ENCODE assay signal across 27 cellular contexts in the genomic region with DNA sequence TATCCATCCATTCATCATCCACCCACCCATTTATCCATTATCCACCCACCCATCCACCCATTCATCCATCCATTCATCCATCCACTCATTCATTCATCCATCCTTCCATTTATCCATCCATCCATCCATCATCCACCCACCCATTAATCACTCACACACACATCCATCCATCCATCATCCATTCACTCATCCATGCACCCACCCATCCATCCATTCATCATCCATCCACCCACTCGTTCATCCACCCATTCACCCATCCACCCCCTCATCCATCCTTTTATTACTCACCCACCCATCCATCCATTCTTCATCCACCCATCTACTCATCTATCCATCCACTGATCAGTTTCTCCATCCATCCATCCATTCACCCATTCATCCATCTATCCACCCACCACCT. TPM values are rescaled to one million over a fixed set of nuclear protein-coding genes. Genes with fewer than 3 reads are reported as not detected.
DNase-seq lines count a peak whose midpoint lies in the region; ATAC-seq, FAIRE-seq and TF ChIP-seq lines count a peak whose summit lies in the region.
"Had no signal": no experiment of that assay in that cellular context is flagged by ENCODE, and none has a peak within 500 bp of the region (broad histone marks: within the 10 kb centered on the region; RNA-seq: fewer than 3 reads in every experiment).

No MANE protein-coding gene starts in this region.

- DNase-seq in HepG2 (ENCODE audit: low spot score) (no peak), right lobe of liver (no peak), HTR-8/SVneo (ENCODE audit: insufficient read length, low spot score) (no peak), GM12878 (ENCODE audit: low read depth, low spot score) (no peak), epithelial cell of prostate (ENCODE audit: low read depth, low spot score) (no peak)
- no peak for DNase-seq in stimulated activated CD4-positive, alpha-beta T cell treated with anti-CD3 and anti-CD28 coated beads, Interleukin-15, amount 100 ng/mL, for 24 hours
- DNase-seq: 8988T; ACHN; AML-193; BE2C; CD4-positive, alpha-beta T cell; CD8-positive, alpha-beta memory T cell; DMS 273 treated with DMSO at 0.1 percent for 48 hours; DMS79 treated with DMSO at 0.1 percent for 48 hours; GF-D8 had no signal

- TF ChIP-seq CTCF in HepG2 (CRISPR knock-in tag; IDR thresholded peaks at IDR 0.05) (no peak), right lobe of liver (IDR thresholded peaks at IDR 0.05) (no peak), GM12878 (IDR thresholded peaks at IDR 0.05 in 2 of 3, conservative IDR thresholded peaks at IDR 0.05 in 1 of 3; ENCODE audit: control insufficient read depth in 2 of 3, extremely low read depth in 1 of 3, insufficient read depth in 1 of 3, low read depth in 3 of 3, low read length in 3 of 3) (no peak)

- H3K9me3 ChIP-seq in HepG2 (ENCODE audit: low read length) (no peaks in the 10 kb centered on the region), right lobe of liver (no peaks in the 10 kb centered on the region), GM12878 (replicated peaks; ENCODE audit: control insufficient read depth, insufficient read depth, low read length) (no peaks in the 10 kb centered on the region; the same call in 1 of the 3 replicates)
- H3K9me3 ChIP-seq: A549, BE2C, HAP-1 had no signal

- H3K79me2 ChIP-seq in HepG2 (ENCODE audit: insufficient read depth, low read length) (no peaks in the 10 kb centered on the region), GM12878 (ENCODE audit: control insufficient read depth, insufficient read depth, low read length) (no peaks in the 10 kb centered on the region)

- H3K27me3 ChIP-seq in HepG2 (ENCODE audit: control insufficient read depth in 1 of 2, insufficient read depth in 2 of 2, low read length in 2 of 2) (peaks cover 0 to 23% of the 10 kb centered on the region in 2 experiments; a peak in 1 of 5 replicates), right lobe of liver (no peaks in the 10 kb centered on the region), GM12878 (replicated peaks in 1 of 2; ENCODE audit: control insufficient read depth in 2 of 2, insufficient read depth in 2 of 2, low read length in 1 of 2) (no peaks in the 10 kb centered on the region)
- H3K27me3 ChIP-seq: BE2C had no signal

- FAIRE-seq in HepG2 (lab: Jason Lieb, UNC) (no peak), HTR-8/SVneo (lab: Jason Lieb, UNC) (peak; percentile 46), GM12878 (lab: Jason Lieb, UNC) (no peak)
- FAIRE-seq: A549, D721Med, GM12892, GM19239, H54 had no signal

- no peaks in the 10 kb centered on the region for H3K36me3 ChIP-seq in HepG2 (replicated peaks in 1 of 2; ENCODE audit: control insufficient read depth in 1 of 2, insufficient read depth in 2 of 2, low read length in 2 of 2)
- no peaks in the 10 kb centered on the region for H3K36me3 ChIP-seq in right lobe of liver
- no peaks in the 10 kb centered on the region for H3K36me3 ChIP-seq in GM12878 (ENCODE audit: control insufficient read depth in 2 of 2, insufficient read depth in 2 of 2, low read length in 1 of 2)
- H3K36me3 ChIP-seq: BE2C; BLaER1 treated with 17β-estradiol and CSF1 and Interleukin-3, amounts not matched to agents 10 nM and 100 nM; HAP-1 had no signal

- RAD21 ChIA-PET in GM12878 (lab: Charles Lee; ENCODE audit: unreplicated experiment), result no interaction called here

- no peak overlapping the region for H2AFZ ChIP-seq in HepG2 (ENCODE audit: low read length)
- no peak overlapping the region for H2AFZ ChIP-seq in GM12878 (ENCODE audit: control insufficient read depth, low read depth, low read length)
- H2AFZ ChIP-seq: GM23338 had no signal

- H4K20me1 ChIP-seq in HepG2 (ENCODE audit: insufficient read depth, low read length) (no peaks in the 10 kb centered on the region), GM12878 (ENCODE audit: control insufficient read depth, insufficient read depth) (no peaks in the 10 kb centered on the region)

- TF ChIP-seq RAD21 in HepG2 (CRISPR knock-in tag; IDR thresholded peaks at IDR 0.05) (no peak), GM12878 (IDR thresholded peaks at IDR 0.05; ENCODE audit: insufficient read depth, low read depth, low read length) (no peak)

- SMC1A ChIA-PET in GM12878 (lab: Charles Lee; ENCODE audit: uncharacterized antibody, unreplicated experiment), result no interaction called here

- in situ Hi-C loops in HepG2 (cut with HindIII; ENCODE audit: extremely low pct_ligation_motif_present, low pct_unique_long_range_greater_than_20kb) (no loop called here), GM12878 (cut with MboI) (no loop called here)

- no TSS peak for BruUV-seq in HepG2 (replicated peaks; lab: Mats Ljungman, UMichigan)
- no TSS peak for BruUV-seq in GM12878 (replicated peaks; lab: Mats Ljungman, UMichigan)

- CTCF ChIA-PET in HepG2 (lab: Yijun Ruan, JAX; ENCODE audit: low intra/inter-chr PET ratio, low total read pairs) (no interaction called here), GM12878 (lab: Yijun Ruan, JAX) (no interaction called here)

- TF ChIP-seq POLR2A in HepG2 (IDR thresholded peaks at IDR 0.05; ENCODE audit: insufficient read depth in 1 of 2, low read depth in 2 of 2, low read length in 2 of 2) (no peak), right lobe of liver (IDR thresholded peaks at IDR 0.05) (no peak), GM12878 (IDR thresholded peaks at IDR 0.05; ENCODE audit: low read depth, low read length) (no peak)

- TF ChIP-seq EP300 in HepG2 (IDR thresholded peaks at IDR 0.05; ENCODE audit: low read depth in 2 of 2, low read length in 2 of 2) (no peak), HepG2 (CRISPR knock-in tag; IDR thresholded peaks at IDR 0.05; ENCODE audit: borderline replicate concordance) (no peak), GM12878 (IDR thresholded peaks at IDR 0.05; ENCODE audit: borderline replicate concordance in 1 of 2, control insufficient read depth in 1 of 2, low read depth in 2 of 2, low read length in 2 of 2) (no peak)

- POLR2A ChIA-PET in HepG2 (lab: Yijun Ruan, JAX), result no interaction called here
- POLR2A ChIA-PET in GM12878 (lab: Charles Lee), result no interaction called here

- H3K27ac ChIP-seq in HepG2 (ENCODE audit: extremely low read length, insufficient read depth, low read length) (no peak overlapping the region), right lobe of liver (no peak overlapping the region), GM12878 (ENCODE audit: control insufficient read depth, insufficient read depth) (no peak overlapping the region), epithelial cell of prostate (peak overlapping the region; percentile 38)
- H3K27ac ChIP-seq: A549; BLaER1 treated with 17β-estradiol and CSF1 and Interleukin-3, amounts not matched to agents 10 nM and 100 nM had no signal

- intact Hi-C loops in HepG2 (cut with micrococcal nuclease; ENCODE audit: unreplicated experiment), result no loop called here
- intact Hi-C loops in right lobe of liver (cut with DNase I), result no loop called here
- intact Hi-C loops in GM12878 (cut with micrococcal nuclease; ENCODE audit: unreplicated experiment), result no loop called here

- H3K4me2 ChIP-seq in HepG2 (ENCODE audit: low read depth, low read length), result no peak overlapping the region
- H3K4me2 ChIP-seq in GM12878 (ENCODE audit: control insufficient read depth, insufficient read depth), result no peak overlapping the region
- H3K4me2 ChIP-seq: A549, GM23338 had no signal

- H3K4me3 ChIP-seq in HepG2 (replicated peaks in 1 of 3; ENCODE audit: insufficient read depth in 1 of 3, low read depth in 2 of 3, low read length in 3 of 3) (no peak overlapping the region), right lobe of liver (no peak overlapping the region), GM12878 (no peak overlapping the region)
- H3K4me3 ChIP-seq: A549; BLaER1 treated with 17β-estradiol and CSF1 and Interleukin-3, amounts not matched to agents 10 nM and 100 nM; GM23338; HAP-1 had no signal

- H3K9ac ChIP-seq in HepG2 (ENCODE audit: insufficient read depth, low read depth, low read length), result no peak overlapping the region
- no peak overlapping the region for H3K9ac ChIP-seq in GM12878 (ENCODE audit: control insufficient read depth, insufficient read depth, low read length)
- H3K9ac ChIP-seq: BLaER1 treated with 17β-estradiol and CSF1 and Interleukin-3, amounts not matched to agents 10 nM and 100 nM had no signal

- ATAC-seq in HepG2 (no peak), right lobe of liver (no peak), GM12878 (no peak), GM18861 (IDR thresholded peaks at IDR 0.05; ENCODE audit: unreplicated experiment) (no peak)
- ATAC-seq: A549, GM23338 had no signal

- WGBS in HepG2 (ENCODE audit: low lambda C conversion rate), result 0% methylated on average over 1 of the region's 1 CpG
- WGBS in right lobe of liver (ENCODE audit: insufficient coverage, low coverage, low lambda C conversion rate, missing lambda C conversion rate), result 29% methylated on average over 1 of the region's 1 CpG
- WGBS in GM12878 (ENCODE audit: insufficient coverage, insufficient replicate concordance, low lambda C conversion rate, missing lambda C conversion rate), result 0% methylated on average over 1 of the region's 1 CpG

- H3K4me1 ChIP-seq in HepG2 (ENCODE audit: insufficient read depth, low read length) (no peaks in the 10 kb centered on the region), right lobe of liver (no peaks in the 10 kb centered on the region), GM12878 (ENCODE audit: control insufficient read depth, insufficient read depth, low read length) (no peaks in the 10 kb centered on the region)
- H3K4me1 ChIP-seq: A549, BE2C, HAP-1 had no signal

RNA-seq across cellular contexts. Expression of a gene that starts 8.1 kb away (rescaled TPM):
- total RNA-seq in HepG2 (2016; rRNA removed; fragmentation: Illumina TruSeq; extraction: Trizol), result not detected in 2 replicates
- not detected in 2 replicates for total RNA-seq in HepG2 (2016; cell fraction: cytosol; rRNA removed; fragmentation: Illumina TruSeq; extraction: Trizol; ENCODE audit: low read depth)
- not detected in 2 replicates for total RNA-seq in HepG2 (2016; cell fraction: insoluble cytoplasmic fraction; rRNA removed; fragmentation: Illumina TruSeq; extraction: Trizol)
- total RNA-seq in HepG2 (2016; cell fraction: membrane; rRNA removed; fragmentation: Illumina TruSeq; extraction: Trizol), result not detected in 2 replicates
- total RNA-seq in HepG2 (2016; cell fraction: nucleus; rRNA removed; fragmentation: Illumina TruSeq; extraction: Trizol), result not detected in 2 replicates
- polyA plus RNA-seq in HepG2 (2011; rRNA removed), result not detected in 2 replicates
- polyA plus RNA-seq in HepG2 (2011; cell fraction: cytosol; rRNA removed), result not detected in 2 replicates
- polyA plus RNA-seq in HepG2 (2011; cell fraction: nucleus; rRNA removed), result not detected in 2 replicates
- not detected in 2 replicates for polyA plus RNA-seq in HepG2 (2012)
- not detected in 2 replicates for polyA plus RNA-seq in HepG2 (2016; cell fraction: cytosol; fragmentation: Illumina TruSeq; extraction: Trizol; ENCODE audit: low read depth)
- polyA plus RNA-seq in HepG2 (2016; cell fraction: insoluble cytoplasmic fraction; fragmentation: Illumina TruSeq; extraction: Trizol; ENCODE audit: low read depth), result not detected in 2 replicates
- polyA plus RNA-seq in HepG2 (2016; cell fraction: membrane; fragmentation: Illumina TruSeq; extraction: Trizol; ENCODE audit: low read depth), result not detected in 2 replicates
- polyA plus RNA-seq in HepG2 (2016; cell fraction: nucleus; fragmentation: Illumina TruSeq; extraction: Trizol; ENCODE audit: insufficient read depth, low read depth), result not detected in 2 replicates
- not detected in 2 replicates for polyA minus RNA-seq in HepG2 (2011; rRNA and poly(A)+ RNA removed; ENCODE audit: low replicate concordance)
- not detected in 2 replicates for polyA minus RNA-seq in HepG2 (2011; cell fraction: cytosol; rRNA and poly(A)+ RNA removed)
- polyA minus RNA-seq in HepG2 (2011; cell fraction: nucleus; rRNA and poly(A)+ RNA removed), result not detected in 2 replicates
- total RNA-seq in right lobe of liver, result not detected
- not detected in 2 replicates for total RNA-seq in GM12878 (2013; cell fraction: nucleolus; rRNA removed)
- total RNA-seq in GM12878 (2014; rRNA removed), result not detected in 2 replicates
- not detected in 2 replicates for total RNA-seq in GM12878 (2014; rRNA removed; fragmentation: Illumina TruSeq; extraction: Trizol)
- total RNA-seq in GM12878 (2021), result not detected in 2 replicates
- 0.72 TPM for polyA plus RNA-seq in GM12878 (2011; ENCODE audit: low read depth)
- polyA plus RNA-seq in GM12878 (2011; rRNA removed), result 0.11 TPM in 1 of 2 replicates, not detected in the other
- polyA plus RNA-seq in GM12878 (2011; cell fraction: cytosol; rRNA removed), result not detected in 2 replicates
- not detected in 2 replicates for polyA plus RNA-seq in GM12878 (2011; cell fraction: nucleus; rRNA removed)
- polyA plus RNA-seq in GM12878 (2012), result 0.32 and 0.42 TPM in 2 replicates
- polyA plus RNA-seq in GM12878 (2014; fragmentation: Illumina TruSeq; extraction: Trizol), result not detected in 2 replicates
- polyA plus RNA-seq in GM12878 (2014; fragmentation: Nextera tagmentation; extraction: Ambion mirVana), result not detected
- not detected in 2 replicates for polyA plus RNA-seq in GM12878 (2014; rRNA removed)
- under 1 TPM in 1 of 2 experiments, not detected in 1; 0.07 TPM for polyA plus RNA-seq in GM12878 (2016; fragmentation: Nextera tagmentation; extraction: Ambion mirVana)
- polyA minus RNA-seq in GM12878 (2011; rRNA and poly(A)+ RNA removed), result not detected in 2 replicates
- not detected in 2 replicates for polyA minus RNA-seq in GM12878 (2011; cell fraction: cytosol; rRNA and poly(A)+ RNA removed)
- not detected in 2 replicates for polyA minus RNA-seq in GM12878 (2011; cell fraction: nucleus; rRNA and poly(A)+ RNA removed)
- total RNA-seq: CD8-positive, alpha-beta memory T cell; Daoy; G401; GM23338 had no signal
- polyA plus RNA-seq: CD14-positive monocyte had no signal
